Comparison of ENCODE assay signal across 33 cellular contexts in genomic region chr14:87491816-87492215, GRCh38.
DNase-seq lines count a peak whose midpoint lies in the region; ATAC-seq and TF ChIP-seq lines count a peak whose summit lies in the region.
"Had no signal": no experiment of that assay in that cellular context is flagged by ENCODE, and none has a peak within 500 bp of the region (broad histone marks: within the 10 kb centered on the region; RNA-seq: fewer than 3 reads in every experiment).

No MANE protein-coding gene starts in this region.

- peaks cover 18% of the 10 kb centered on the region for H3K4me1 ChIP-seq in HUES48 (ENCODE audit: control insufficient read depth, insufficient read depth, low read length)
- H3K4me1 ChIP-seq: gastrocnemius medialis, Peyer's patch, tibial artery had no signal

- H3K9me3 Mint-ChIP-seq in Calu3 (ENCODE audit: low read depth, unreplicated experiment) = no peaks in the 10 kb centered on the region
- H3K9me3 Mint-ChIP-seq: CD8-positive, alpha-beta T cell; nephron progenitor cell had no signal

- intact Hi-C loops in Calu3 (cut with micrococcal nuclease; ENCODE audit: unreplicated experiment) = loop anchor here (5.0 to 10.0 kb wide), 2 partner anchors 60 to 123 kb away; no protein-coding TSS in a partner anchor

- no peaks in the 10 kb centered on the region for H3K27me3 ChIP-seq in HUES48 (ENCODE audit: control insufficient read depth, insufficient read depth, low read length)
- H3K27me3 ChIP-seq: gastrocnemius medialis, ovary, Peyer's patch, tibial artery had no signal

- no peak overlapping the region; the same call in 1 of the 2 replicates for H3K9ac ChIP-seq in HUES48 (ENCODE audit: low read depth, low read length)

- DNase-seq in Calu3 (peak; percentile 54), kidney tubule cell (ENCODE audit: low spot score) (peak; percentile 66), midbrain (lab: John Stamatoyannopoulos, UW) (no peak)
- no peak for DNase-seq in effector CD4-positive, alpha-beta T cell
- DNase-seq: activated CD4-positive, alpha-beta memory T cell treated with anti-CD3 and anti-CD28 coated beads, Interleukin-2, amount 10 ng/mL, durations not matched to agents 7 days and 5 days; activated CD4-positive, CD25-positive, alpha-beta regulatory T cell treated with anti-CD3 and anti-CD28 coated beads, Interleukin-2, amount 50 U/mL, for 72 hours; activated CD8-positive, alpha-beta memory T cell treated with anti-CD3 and anti-CD28 coated beads, Interleukin-2, amount 50 U/mL, for 48 hours; activated naive CD4-positive, alpha-beta T cell treated with anti-CD3 and anti-CD28 coated beads, Interleukin-2, amount 50 U/mL, for 16 hours; amniotic stem cell; CD8-positive, alpha-beta T cell; DMS79; effector CD8-positive, alpha-beta T cell; gastrocnemius medialis; HCEC 1CT; kidney; NCI-H1092; NCI-H1694 treated with DMSO at 0.1 percent for 48 hours; NCI-H69; nephron progenitor cell; ovary; Peyer's patch; small intestine; stimulated activated CD4-positive, alpha-beta T cell treated with anti-CD3 and anti-CD28 coated beads, Interleukin-1b, Interleukin-23, amount 100 ng/mL, for 48 hours; stimulated activated CD8-positive, alpha-beta memory T cell treated with anti-CD3 and anti-CD28 coated beads, Interleukin-4, amount 100 ng/mL, for 48 hours; stimulated activated naive CD8-positive, alpha-beta T cell treated with anti-CD3 and anti-CD28 coated beads, Interleukin-15, amount 100 ng/mL, for 72 hours; tibial artery had no signal

- H3K27ac ChIP-seq in HUES48 (ENCODE audit: low read depth, low read length) = peak overlapping the region; percentile 4
- H3K27ac ChIP-seq: gastrocnemius medialis, ovary, Peyer's patch, SK-N-MC, tibial artery had no signal

- no peaks in the 10 kb centered on the region for H3K9me3 ChIP-seq in HUES48 (ENCODE audit: control insufficient read depth, insufficient read depth, low read length)
- H3K9me3 ChIP-seq: gastrocnemius medialis, ovary, Peyer's patch, tibial artery had no signal

- peak overlapping the region; percentile 55 for H3K4me3 Mint-ChIP-seq in Calu3 (ENCODE audit: low read depth, unreplicated experiment)
- H3K4me3 Mint-ChIP-seq: activated CD4-positive, alpha-beta memory T cell treated with anti-CD3 and anti-CD28 coated beads, Interleukin-2, amount 10 ng/mL, durations not matched to agents 7 days and 5 days; CD8-positive, alpha-beta T cell; nephron progenitor cell; stimulated activated naive CD8-positive, alpha-beta T cell treated with anti-CD3 and anti-CD28 coated beads, Interleukin-15, amount 100 ng/mL, for 72 hours; T-helper 1 cell treated with Interleukin-12 subunit alpha and Interleukin-12 subunit beta and Interleukin-4 antibody, amounts not matched to agents 30 μg/mL and 1 μg/mL, for 36 hours had no signal

- CTCF ChIA-PET in Calu3 (lab: Charles Lee) = no interaction called here

- peaks cover 36% of the 10 kb centered on the region for H3K4me1 Mint-ChIP-seq in Calu3 (ENCODE audit: low read depth, unreplicated experiment)
- H3K4me1 Mint-ChIP-seq: activated CD4-positive, alpha-beta memory T cell treated with anti-CD3 and anti-CD28 coated beads, Interleukin-2, amount 10 ng/mL, durations not matched to agents 7 days and 5 days; nephron progenitor cell; stimulated activated naive CD8-positive, alpha-beta T cell treated with anti-CD3 and anti-CD28 coated beads, Interleukin-15, amount 100 ng/mL, for 72 hours had no signal

- TF ChIP-seq CTCF in Calu3 (IDR thresholded peaks at IDR 0.05; ENCODE audit: unreplicated experiment) = no peak

- H3K36me3 ChIP-seq in HUES48 (ENCODE audit: control insufficient read depth, insufficient read depth, low read length) = no peaks in the 10 kb centered on the region
- H3K36me3 ChIP-seq: gastrocnemius medialis, ovary, Peyer's patch, tibial artery had no signal

- H3K27me3 Mint-ChIP-seq in Calu3 (ENCODE audit: unreplicated experiment) = no peaks in the 10 kb centered on the region
- H3K27me3 Mint-ChIP-seq: activated CD4-positive, alpha-beta memory T cell treated with anti-CD3 and anti-CD28 coated beads, Interleukin-2, amount 10 ng/mL, durations not matched to agents 7 days and 5 days; stimulated activated naive CD8-positive, alpha-beta T cell treated with anti-CD3 and anti-CD28 coated beads, Interleukin-15, amount 100 ng/mL, for 72 hours had no signal

- ATAC-seq in esophagus mucosa = peak; percentile 49
- ATAC-seq in HG03342 (IDR thresholded peaks at IDR 0.05; ENCODE audit: unreplicated experiment) = no peak
- ATAC-seq in HG02870 (IDR thresholded peaks at IDR 0.05; ENCODE audit: unreplicated experiment) = no peak
- ATAC-seq: CD8-positive, alpha-beta T cell; gastrocnemius medialis; stimulated activated naive CD8-positive, alpha-beta T cell treated with anti-CD3 and anti-CD28 coated beads, Interleukin-15, amount 100 ng/mL, for 72 hours had no signal

- peak overlapping the region; percentile 93 for H3K27ac Mint-ChIP-seq in Calu3 (ENCODE audit: unreplicated experiment)
- H3K27ac Mint-ChIP-seq: activated CD4-positive, alpha-beta memory T cell treated with anti-CD3 and anti-CD28 coated beads, Interleukin-2, amount 10 ng/mL, durations not matched to agents 7 days and 5 days; CD8-positive, alpha-beta T cell; nephron progenitor cell; stimulated activated naive CD8-positive, alpha-beta T cell treated with anti-CD3 and anti-CD28 coated beads, Interleukin-15, amount 100 ng/mL, for 72 hours; T-helper 1 cell treated with Interleukin-12 subunit alpha and Interleukin-12 subunit beta and Interleukin-4 antibody, amounts not matched to agents 30 μg/mL and 1 μg/mL, for 36 hours had no signal

- no TSS peak for BruUV-seq in Calu3 (replicated peaks; lab: Mats Ljungman, UMichigan)

- no peak overlapping the region for H3K4me3 ChIP-seq in HUES48 (ENCODE audit: low read depth, low read length)
- H3K4me3 ChIP-seq: gastrocnemius medialis, lung, ovary, Peyer's patch, SK-N-MC, tibial artery had no signal

- H3K36me3 Mint-ChIP-seq in Calu3 (ENCODE audit: insufficient read depth, unreplicated experiment) = peaks cover 13% of the 10 kb centered on the region
- H3K36me3 Mint-ChIP-seq: CD8-positive, alpha-beta T cell had no signal

Comparison
In these comparisons a context has a peak if more than half of its experiments do, and no peak if none do; other contexts are left out.
1. DNase-seq: peak in Calu3 (single experiment) and kidney tubule cell (single experiment); none in effector CD4-positive, alpha-beta T cell (single experiment) and midbrain (single experiment).